In genomic region chr11:17164361-17165246, GRCh38 we compare ENCODE assay signal across 1 cellular context.
TF ChIP-seq lines count a peak whose summit lies in the region.

No MANE protein-coding gene starts in this region.

TF ChIP-seq in HepG2, 621 proteins besides CTCF, POLR2A, EP300 and RAD21 (continued from another document and continues in another):
- no peak for TF ChIP-seq RERE (CRISPR knock-in tag; IDR thresholded peaks at IDR 0.05; ENCODE audit: low read depth)
- TF ChIP-seq SYNCRIP (IDR thresholded peaks at IDR 0.05; ENCODE audit: insufficient read depth, low read depth, low read length) = no peak
- TF ChIP-seq CSRNP1 (CRISPR knock-in tag; IDR thresholded peaks at IDR 0.05) = no peak
- TF ChIP-seq PHF21A (CRISPR knock-in tag; IDR thresholded peaks at IDR 0.05) = 0 out of 2 replicates have a peak, but pooled peaks have one; percentile 35
- no peak for TF ChIP-seq E2F1 (CRISPR knock-in tag; IDR thresholded peaks at IDR 0.05)
- TF ChIP-seq PRDM10 (CRISPR knock-in tag; IDR thresholded peaks at IDR 0.05; ENCODE audit: low read depth) = peak; percentile 41; the same call in 1 of the 2 replicates
- no peak for TF ChIP-seq ZBTB49 (CRISPR knock-in tag; IDR thresholded peaks at IDR 0.05; ENCODE audit: borderline replicate concordance)
- TF ChIP-seq NR2F2 (IDR thresholded peaks at IDR 0.05; ENCODE audit: borderline replicate concordance, low read depth) = peak; percentile 82
- peak; percentile 29; the same call in 1 of the 2 replicates for TF ChIP-seq GABPB1 (CRISPR knock-in tag; IDR thresholded peaks at IDR 0.05)
- TF ChIP-seq GATAD2A (CRISPR knock-in tag; IDR thresholded peaks at IDR 0.05) = peak; percentile 70
- TF ChIP-seq ZNF142 (CRISPR knock-in tag; IDR thresholded peaks at IDR 0.05) = no peak
- no peak for TF ChIP-seq ZNF678 (CRISPR knock-in tag; IDR thresholded peaks at IDR 0.05)
- TF ChIP-seq JUNB (CRISPR knock-in tag; IDR thresholded peaks at IDR 0.05; ENCODE audit: borderline replicate concordance) = no peak
- TF ChIP-seq ZNF841 (CRISPR knock-in tag; IDR thresholded peaks at IDR 0.05; ENCODE audit: borderline replicate concordance) = no peak
- no peak for TF ChIP-seq CAMTA2 (CRISPR knock-in tag; IDR thresholded peaks at IDR 0.05; ENCODE audit: borderline replicate concordance)
- no peak for TF ChIP-seq KDM5A (IDR thresholded peaks at IDR 0.05; ENCODE audit: borderline replicate concordance, low read length)
- no peak for TF ChIP-seq SKI (IDR thresholded peaks at IDR 0.05; ENCODE audit: partially characterized antibody)
- peak; percentile 80 for TF ChIP-seq HOMEZ (CRISPR knock-in tag; IDR thresholded peaks at IDR 0.05; ENCODE audit: low read depth)
- peak; percentile 68 for TF ChIP-seq PAXIP1 (CRISPR knock-in tag; conservative IDR thresholded peaks at IDR 0.05)
